In genomic region chr5:84362061-84362720, GRCh38 we compare ENCODE assay signal across 19 cellular contexts. TPM values are rescaled to one million over a fixed set of nuclear protein-coding genes. Genes with fewer than 3 reads are reported as not detected.
DNase-seq lines count a peak whose midpoint lies in the region; ATAC-seq, FAIRE-seq and TF ChIP-seq lines count a peak whose summit lies in the region.
"Had no signal": no experiment of that assay in that cellular context is flagged by ENCODE, and none has a peak within 500 bp of the region (broad histone marks: within the 10 kb centered on the region; RNA-seq: fewer than 3 reads in every experiment).

No MANE protein-coding gene starts in this region.

- no peak for ATAC-seq in WTC11
- ATAC-seq: GM23338 had no signal

- POLR2A ChIA-PET in WTC11 (lab: Charles Lee) = no interaction called here

- in situ Hi-C loops in astrocyte of the spinal cord (cut with HindIII; ENCODE audit: low sequenced_read_pairs) = no loop called here

- H3K4me1 Mint-ChIP-seq in WTC11 = no peaks in the 10 kb centered on the region
- H3K4me1 Mint-ChIP-seq: CD8-positive, alpha-beta memory T cell; GM23338 had no signal

- no peaks in the 10 kb centered on the region for H3K9me3 Mint-ChIP-seq in WTC11
- H3K9me3 Mint-ChIP-seq: GM23338, HFFc6 had no signal

- no peaks in the 10 kb centered on the region for H3K36me3 Mint-ChIP-seq in WTC11
- H3K36me3 Mint-ChIP-seq: CD8-positive, alpha-beta memory T cell had no signal

- no peaks in the 10 kb centered on the region for H3K27me3 Mint-ChIP-seq in WTC11 (ENCODE audit: low read depth)
- H3K27me3 Mint-ChIP-seq: CD8-positive, alpha-beta memory T cell had no signal

- no peak overlapping the region for H3K4me3 ChIP-seq in astrocyte of the spinal cord (ENCODE audit: low read depth, low read length)
- H3K4me3 ChIP-seq in fibroblast of pulmonary artery (replicated peaks; ENCODE audit: low read depth, low read length) = no peak overlapping the region
- H3K4me3 ChIP-seq: BLaER1 treated with 17β-estradiol and CSF1 and Interleukin-3, amounts not matched to agents 10 nM and 100 nM; GM23338 had no signal

- H3K4me3 Mint-ChIP-seq in WTC11 = no peak overlapping the region
- H3K4me3 Mint-ChIP-seq: CD8-positive, alpha-beta memory T cell; GM23338; HFFc6 had no signal

- peak; percentile 61 for FAIRE-seq in D721Med (lab: Jason Lieb, UNC)
- FAIRE-seq: GM12891, HTR-8/SVneo had no signal

- no peak for DNase-seq in D721Med (ENCODE audit: insufficient read length, low spot score)
- DNase-seq in OCI-M1 (lab: John Stamatoyannopoulos, UW) = peak; percentile 43
- peak; percentile 39 for DNase-seq in astrocyte of the spinal cord (ENCODE audit: low read depth, low spot score)
- peak; percentile 25 for DNase-seq in fibroblast of pulmonary artery (ENCODE audit: low read depth)
- DNase-seq in stimulated activated CD4-positive, alpha-beta T cell treated with anti-CD3 and anti-CD28 coated beads, Interleukin-12 subunit alpha, Interleukin-12 subunit beta, amount 100 ng/mL, for 4 hours = no peak
- no peak for DNase-seq in NCI-H1930 (lab: John Stamatoyannopoulos, UW)
- DNase-seq in WTC11 (ENCODE audit: low spot score) = no peak
- DNase-seq: CD8-positive, alpha-beta memory T cell; GDM1; HFFc6; NCI-H1417; NCI-H187 treated with DMSO at 0.1 percent for 48 hours; NCI-H2171 treated with DMSO at 0.1 percent for 48 hours; NCI-H446 treated with DMSO at 0.1 percent for 48 hours; NCI-H82 had no signal

- no peak for TF ChIP-seq CTCF in D721Med (IDR thresholded peaks at IDR 0.05; ENCODE audit: insufficient read depth, missing control alignments)
- TF ChIP-seq CTCF in astrocyte of the spinal cord (IDR thresholded peaks at IDR 0.05; ENCODE audit: low read depth, low read length) = no peak
- no peak for TF ChIP-seq CTCF in fibroblast of pulmonary artery (IDR thresholded peaks at IDR 0.05; ENCODE audit: low read length, missing control alignments)
- no peak for TF ChIP-seq CTCF in WTC11 (IDR thresholded peaks at IDR 0.05)

- CTCF ChIA-PET in WTC11 (lab: Charles Lee) = no interaction called here

- no peak overlapping the region for H3K27ac Mint-ChIP-seq in WTC11
- H3K27ac Mint-ChIP-seq: CD8-positive, alpha-beta memory T cell; GM23338; HFFc6 had no signal

TF ChIP-seq in WTC11, 78 proteins besides CTCF, POLR2A, EP300 and RAD21:
- no peak for TF ChIP-seq ATF6 (CRISPR knock-in tag; IDR thresholded peaks at IDR 0.05)
- no peak for TF ChIP-seq ZBTB21 (CRISPR knock-in tag; IDR thresholded peaks at IDR 0.05; ENCODE audit: borderline replicate concordance)
- TF ChIP-seq PREB (CRISPR knock-in tag; IDR thresholded peaks at IDR 0.05; ENCODE audit: borderline replicate concordance) = no peak
- TF ChIP-seq FOXK1 (CRISPR knock-in tag; IDR thresholded peaks at IDR 0.05) = no peak

RNA-seq across cellular contexts. Expression of gene EDIL3, which starts 22.5 kb away (rescaled TPM):
- 48.3 to 53.0 TPM (median 52.3 TPM) in 3 replicates for total RNA-seq in WTC11 (2021)
- total RNA-seq: CD8-positive, alpha-beta memory T cell had no signal

Comparison
In these comparisons a context has a peak if more than half of its experiments do, and no peak if none do; other contexts are left out.
1. DNase-seq: peak in OCI-M1 (single experiment), astrocyte of the spinal cord (single experiment) and fibroblast of pulmonary artery (single experiment); none in D721Med (single experiment), stimulated activated CD4-positive, alpha-beta T cell treated with anti-CD3 and anti-CD28 coated beads, Interleukin-12 subunit alpha, Interleukin-12 subunit beta, amount 100 ng/mL, for 4 hours (single experiment), NCI-H1930 (0 of 2) and WTC11 (single experiment).